Comparison of ENCODE assay signal across 12 cellular contexts in the genomic region with DNA sequence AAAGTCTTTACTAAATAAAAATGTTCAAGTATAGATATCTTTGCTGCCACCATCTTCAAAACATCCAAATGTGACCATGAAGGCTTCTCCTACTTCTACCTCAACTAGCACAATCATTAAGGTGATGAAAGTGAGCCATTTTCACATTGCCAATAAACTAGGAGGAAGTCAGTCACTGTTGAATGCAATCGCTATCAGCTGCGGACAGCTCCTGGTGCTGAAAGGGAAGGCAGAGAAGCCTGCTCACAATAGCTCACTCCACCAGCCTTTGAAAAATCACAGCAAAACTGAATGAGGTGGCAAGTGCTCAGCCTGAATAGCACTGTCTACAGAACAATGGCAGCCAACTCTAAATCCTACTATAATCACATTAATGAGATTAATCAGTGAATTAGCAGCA. TPM values are rescaled to one million over a fixed set of nuclear protein-coding genes. Genes with fewer than 3 reads are reported as not detected.
A peak's percentile ranks its signal among the peaks of the same experiment; 100 is the strongest.
DNase-seq lines count a peak whose midpoint lies in the region; ATAC-seq, FAIRE-seq and TF ChIP-seq lines count a peak whose summit lies in the region.
"Had no signal": no experiment of that assay in that cellular context is flagged by ENCODE, and none has a peak within 500 bp of the region (broad histone marks: within the 10 kb centered on the region; RNA-seq: fewer than 3 reads in every experiment).

No MANE protein-coding gene starts in this region.

- CTCF ChIA-PET in activated naive CD4-positive, alpha-beta T cell treated with anti-CD3 and anti-CD28 coated beads for 36 hours (lab: Charles Lee), result no interaction called here

- no peak for TF ChIP-seq CTCF in astrocyte (IDR thresholded peaks at IDR 0.05; ENCODE audit: insufficient read depth, low read depth, low read length)
- no peak for TF ChIP-seq CTCF in testis (IDR thresholded peaks at IDR 0.05)

- no peaks in the 10 kb centered on the region for H3K79me2 ChIP-seq in astrocyte (ENCODE audit: insufficient read depth, low read length)

- H3K27me3 ChIP-seq in astrocyte (ENCODE audit: insufficient read depth, low read length), result no peaks in the 10 kb centered on the region
- H3K27me3 ChIP-seq in testis, result no peaks in the 10 kb centered on the region
- H3K27me3 ChIP-seq: BLaER1 treated with 17β-estradiol and CSF1 and Interleukin-3, amounts not matched to agents 10 nM and 100 nM; gastrocnemius medialis had no signal

- no peak overlapping the region for H2AFZ ChIP-seq in astrocyte (ENCODE audit: low read depth, low read length)

- H3K4me2 ChIP-seq in astrocyte (ENCODE audit: low read length), result no peak overlapping the region
- H3K4me2 ChIP-seq: BLaER1 treated with 17β-estradiol and CSF1 and Interleukin-3, amounts not matched to agents 10 nM and 100 nM had no signal

- H3K27me3 Mint-ChIP-seq in activated naive CD4-positive, alpha-beta T cell treated with anti-CD3 and anti-CD28 coated beads for 36 hours (ENCODE audit: low read depth), result no peaks in the 10 kb centered on the region
- H3K27me3 Mint-ChIP-seq in astrocyte (ENCODE audit: low read depth, unreplicated experiment), result peaks cover 15% of the 10 kb centered on the region

- no peak for ATAC-seq in HG03159 (IDR thresholded peaks at IDR 0.05; ENCODE audit: unreplicated experiment)
- ATAC-seq: gastrocnemius medialis had no signal

- no peaks in the 10 kb centered on the region for H3K9me3 Mint-ChIP-seq in activated naive CD4-positive, alpha-beta T cell treated with anti-CD3 and anti-CD28 coated beads for 36 hours
- H3K9me3 Mint-ChIP-seq in astrocyte (ENCODE audit: unreplicated experiment), result no peaks in the 10 kb centered on the region
- H3K9me3 Mint-ChIP-seq: T-helper 1 cell treated with Interleukin-12 subunit alpha and Interleukin-12 subunit beta and Interleukin-4 antibody, amounts not matched to agents 30 μg/mL and 1 μg/mL, for 36 hours had no signal

- H3K4me1 ChIP-seq in astrocyte (ENCODE audit: insufficient read depth, low read length) (no peaks in the 10 kb centered on the region), testis (no peaks in the 10 kb centered on the region)
- H3K4me1 ChIP-seq: BLaER1 treated with 17β-estradiol and CSF1 and Interleukin-3, amounts not matched to agents 10 nM and 100 nM; gastrocnemius medialis; prostate gland had no signal

- FAIRE-seq in astrocyte (lab: Jason Lieb, UNC), result no peak

- H3K36me3 Mint-ChIP-seq in activated naive CD4-positive, alpha-beta T cell treated with anti-CD3 and anti-CD28 coated beads for 36 hours (ENCODE audit: low read depth), result no peaks in the 10 kb centered on the region
- H3K36me3 Mint-ChIP-seq in astrocyte (ENCODE audit: low read depth, unreplicated experiment), result no peaks in the 10 kb centered on the region

- intact Hi-C loops in activated naive CD4-positive, alpha-beta T cell treated with anti-CD3 and anti-CD28 coated beads for 36 hours (cut with micrococcal nuclease), result no loop called here
- intact Hi-C loops in testis (cut with DNase I; ENCODE audit: low total_unique reads), result no loop called here

- H4K20me1 ChIP-seq in astrocyte (ENCODE audit: insufficient read depth, low read length), result no peaks in the 10 kb centered on the region
- H4K20me1 ChIP-seq: BLaER1 treated with 17β-estradiol and CSF1 and Interleukin-3, amounts not matched to agents 10 nM and 100 nM had no signal

- H3K4me1 Mint-ChIP-seq in activated naive CD4-positive, alpha-beta T cell treated with anti-CD3 and anti-CD28 coated beads for 36 hours (ENCODE audit: low read depth), result no peaks in the 10 kb centered on the region
- H3K4me1 Mint-ChIP-seq in astrocyte (ENCODE audit: low read depth, unreplicated experiment), result peaks cover under 1% of the 10 kb centered on the region

- peak; percentile 25 for DNase-seq in activated naive CD4-positive, alpha-beta T cell treated with anti-CD3 and anti-CD28 coated beads for 36 hours
- DNase-seq in activated naive CD4-positive, alpha-beta T cell treated with anti-CD3 and anti-CD28 coated beads, Interleukin-2, amount 50 U/mL, for 16 hours, result no peak
- DNase-seq in NCI-H2196 (lab: John Stamatoyannopoulos, UW; ENCODE audit: unreplicated experiment) (peak; percentile 49), astrocyte (ENCODE audit: low read depth) (peak; percentile 0), testis (peak; percentile 42)
- no peak for DNase-seq in NK-92 treated with Interleukin-12 subunit alpha and Interleukin-12 subunit beta, amount 100 ng/mL, for 24 hours (lab: John Stamatoyannopoulos, UW)
- DNase-seq in activated CD4-positive, CD25-positive, alpha-beta regulatory T cell (lab: John Stamatoyannopoulos, UW), result no peak
- DNase-seq: gastrocnemius medialis had no signal

- H3K4me3 ChIP-seq in astrocyte (ENCODE audit: insufficient read depth, low read depth, low read length) (no peak overlapping the region), testis (no peak overlapping the region)
- H3K4me3 ChIP-seq: BLaER1 treated with 17β-estradiol and CSF1 and Interleukin-3, amounts not matched to agents 10 nM and 100 nM; gastrocnemius medialis; prostate gland had no signal

- H3K27ac ChIP-seq in astrocyte (ENCODE audit: low read depth, low read length), result no peak overlapping the region
- no peak overlapping the region for H3K27ac ChIP-seq in testis
- H3K27ac ChIP-seq: BLaER1 treated with 17β-estradiol and CSF1 and Interleukin-3, amounts not matched to agents 10 nM and 100 nM; gastrocnemius medialis; prostate gland had no signal

- no peak overlapping the region for H3K9ac ChIP-seq in astrocyte (ENCODE audit: low read length)
- H3K9ac ChIP-seq: BLaER1 treated with 17β-estradiol and CSF1 and Interleukin-3, amounts not matched to agents 10 nM and 100 nM had no signal

- 3 to 7% methylated on average over 2 of the region's 2 CpGs for WGBS in testis, 2 donors

- no peak for TF ChIP-seq POLR2A in testis (IDR thresholded peaks at IDR 0.05)

- H3K27ac Mint-ChIP-seq in activated naive CD4-positive, alpha-beta T cell treated with anti-CD3 and anti-CD28 coated beads for 36 hours, result no peak overlapping the region
- no peak overlapping the region for H3K27ac Mint-ChIP-seq in astrocyte (ENCODE audit: unreplicated experiment)
- H3K27ac Mint-ChIP-seq: T-helper 1 cell treated with Interleukin-12 subunit alpha and Interleukin-12 subunit beta and Interleukin-4 antibody, amounts not matched to agents 30 μg/mL and 1 μg/mL, for 36 hours had no signal

- no peaks in the 10 kb centered on the region for H3K36me3 ChIP-seq in astrocyte (ENCODE audit: insufficient read depth, low read length)
- no peaks in the 10 kb centered on the region for H3K36me3 ChIP-seq in testis (ENCODE audit: low read depth, missing control alignments)
- H3K36me3 ChIP-seq: BLaER1 treated with 17β-estradiol and CSF1 and Interleukin-3, amounts not matched to agents 10 nM and 100 nM; gastrocnemius medialis; prostate gland had no signal

- no peaks in the 10 kb centered on the region for H3K9me3 ChIP-seq in astrocyte (ENCODE audit: insufficient read depth, low read depth, low read length)
- H3K9me3 ChIP-seq in testis, result no peaks in the 10 kb centered on the region
- H3K9me3 ChIP-seq: BLaER1 treated with 17β-estradiol and CSF1 and Interleukin-3, amounts not matched to agents 10 nM and 100 nM; gastrocnemius medialis; prostate gland had no signal

- no peak overlapping the region for H3K4me3 Mint-ChIP-seq in activated naive CD4-positive, alpha-beta T cell treated with anti-CD3 and anti-CD28 coated beads for 36 hours
- H3K4me3 Mint-ChIP-seq in astrocyte (ENCODE audit: unreplicated experiment), result no peak overlapping the region
- H3K4me3 Mint-ChIP-seq: T-helper 1 cell treated with Interleukin-12 subunit alpha and Interleukin-12 subunit beta and Interleukin-4 antibody, amounts not matched to agents 30 μg/mL and 1 μg/mL, for 36 hours had no signal

RNA-seq across cellular contexts. Expression of a gene that starts 2.2 kb away (rescaled TPM):
- total RNA-seq in activated naive CD4-positive, alpha-beta T cell treated with anti-CD3 and anti-CD28 coated beads for 36 hours, result not detected
- total RNA-seq in astrocyte (not detected in 2 replicates), testis (100 to 1,000 TPM; 100 to 110 TPM)
- 19.0 TPM for polyA plus RNA-seq in testis (ENCODE audit: insufficient read depth, low read depth, low replicate concordance)
- total RNA-seq: gastrocnemius medialis had no signal

Comparison
In these comparisons a context has a peak if more than half of its experiments do, and no peak if none do; other contexts are left out.
1. DNase-seq: peak in activated naive CD4-positive, alpha-beta T cell treated with anti-CD3 and anti-CD28 coated beads for 36 hours (single experiment), NCI-H2196 (single experiment), astrocyte (single experiment) and testis (single experiment); none in activated naive CD4-positive, alpha-beta T cell treated with anti-CD3 and anti-CD28 coated beads, Interleukin-2, amount 50 U/mL, for 16 hours (single experiment), NK-92 treated with Interleukin-12 subunit alpha and Interleukin-12 subunit beta, amount 100 ng/mL, for 24 hours (single experiment) and activated CD4-positive, CD25-positive, alpha-beta regulatory T cell (0 of 4).
2. RNA of a gene that starts 2.2 kb away (total RNA-seq): 100 to 110 TPM in testis; not detected in activated naive CD4-positive, alpha-beta T cell treated with anti-CD3 and anti-CD28 coated beads for 36 hours and not detected in astrocyte; every median in the first group is over 10 times any median in the second.